ENCODE assay signal across 8 cellular contexts in the genomic region with DNA sequence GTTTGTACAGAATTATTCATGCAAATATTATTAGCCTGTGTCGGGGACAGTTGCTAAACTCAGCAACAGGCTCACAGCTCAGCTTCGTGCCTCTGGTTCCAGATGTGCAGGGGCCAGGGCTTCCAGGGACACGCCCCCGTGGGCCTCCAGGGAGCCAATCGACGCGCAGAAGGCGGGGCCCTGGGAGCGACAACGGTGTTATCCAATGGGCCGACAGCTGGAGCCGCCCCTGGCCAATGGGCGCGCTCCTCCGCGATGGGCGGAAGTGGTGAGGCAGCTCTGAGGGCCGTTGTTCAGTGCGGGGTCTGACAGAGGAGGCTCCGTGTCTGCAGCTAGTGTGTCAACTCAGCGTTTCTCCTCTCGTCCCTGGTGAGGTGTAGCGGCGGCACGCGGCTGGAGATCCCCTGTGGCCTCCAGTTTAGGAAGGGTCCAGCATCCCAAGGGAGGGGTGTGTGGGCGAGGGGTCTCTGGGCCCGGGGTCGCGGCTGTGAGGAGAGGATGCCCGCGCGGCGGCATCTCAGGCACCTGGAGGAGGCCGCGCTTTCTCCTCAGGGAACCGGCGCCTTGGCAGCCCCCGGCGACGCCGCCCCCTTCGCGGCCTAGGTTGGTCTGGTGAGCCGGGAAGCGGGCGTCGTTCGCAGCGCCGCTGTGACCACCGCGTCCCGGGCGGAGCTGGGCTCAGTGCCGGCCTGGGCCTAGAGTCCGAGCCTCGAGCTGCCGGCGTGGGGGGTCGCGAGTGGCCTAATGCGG. TPM values are rescaled to one million over a fixed set of nuclear protein-coding genes. Genes with fewer than 3 reads are reported as not detected.
DNase-seq lines count a peak whose midpoint lies in the region; ATAC-seq and TF ChIP-seq lines count a peak whose summit lies in the region.

A gene with protein sequence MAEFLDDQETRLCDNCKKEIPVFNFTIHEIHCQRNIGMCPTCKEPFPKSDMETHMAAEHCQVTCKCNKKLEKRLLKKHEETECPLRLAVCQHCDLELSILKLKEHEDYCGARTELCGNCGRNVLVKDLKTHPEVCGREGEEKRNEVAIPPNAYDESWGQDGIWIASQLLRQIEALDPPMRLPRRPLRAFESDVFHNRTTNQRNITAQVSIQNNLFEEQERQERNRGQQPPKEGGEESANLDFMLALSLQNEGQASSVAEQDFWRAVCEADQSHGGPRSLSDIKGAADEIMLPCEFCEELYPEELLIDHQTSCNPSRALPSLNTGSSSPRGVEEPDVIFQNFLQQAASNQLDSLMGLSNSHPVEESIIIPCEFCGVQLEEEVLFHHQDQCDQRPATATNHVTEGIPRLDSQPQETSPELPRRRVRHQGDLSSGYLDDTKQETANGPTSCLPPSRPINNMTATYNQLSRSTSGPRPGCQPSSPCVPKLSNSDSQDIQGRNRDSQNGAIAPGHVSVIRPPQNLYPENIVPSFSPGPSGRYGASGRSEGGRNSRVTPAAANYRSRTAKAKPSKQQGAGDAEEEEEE (plus strand): TSS at position 311 of the 750 bp plus-strand sequence. CDS start 4,963 bp downstream, outside the sequence.

- H3K4me2 ChIP-seq in DOHH2 (ENCODE audit: low read length) (peak within 1 kb of the TSS; percentile 91), GM23338 (peak within 1 kb of the TSS; percentile 99)

- H3K4me1 ChIP-seq in DOHH2 (ENCODE audit: control insufficient read depth, low read length) (peaks cover 34% of the 10 kb centered on the region), GM23338 (ENCODE audit: insufficient read depth) (peaks cover 24% of the 10 kb centered on the region)

- H3K4me3 ChIP-seq in DOHH2 (ENCODE audit: low read length), result peak within 1 kb of the TSS; percentile 79
- H3K4me3 ChIP-seq in GM23338, result peak within 1 kb of the TSS; percentile 85

- H3K36me3 Mint-ChIP-seq in GM23338 (ENCODE audit: low read depth) (no peaks in the 10 kb centered on the region; the same call in 2 of the 3 replicates), naive B cell (no peaks in the 10 kb centered on the region)
- H3K36me3 Mint-ChIP-seq in stimulated activated memory B cell treated with anti-CD40 and anti-IgM and Interleukin-4, amounts not matched to agents 10 μg/mL and 1 μg/mL and 100 μg/mL, for 72 hours, result peaks cover 8% of the 10 kb centered on the region

- peaks cover 10% of the 10 kb centered on the region for H3K27me3 Mint-ChIP-seq in GM23338 (ENCODE audit: insufficient read depth, low read depth, poor library complexity)
- H3K27me3 Mint-ChIP-seq in naive B cell, result peaks cover 4 to 6% (median 6%) of the 10 kb centered on the region in 3 donors
- no peaks in the 10 kb centered on the region for H3K27me3 Mint-ChIP-seq in stimulated activated memory B cell treated with anti-CD40 and anti-IgM and Interleukin-4, amounts not matched to agents 10 μg/mL and 1 μg/mL and 100 μg/mL, for 72 hours

- DNase-seq in GM23338 (ENCODE audit: low spot score), result peak; percentile 98
- peak; percentile 94 for DNase-seq in LHCN-M2 (ENCODE audit: low read depth)
- peak; percentile 99 for DNase-seq in RPMI8226
- DNase-seq in activated T-helper 1 cell treated with anti-CD3 and anti-CD28 coated beads, Interleukin-2, amount 50 U/mL, for 16 hours (ENCODE audit: low read depth in 1 of 2, low spot score in 1 of 2), result peak; percentile 95 to 98
- DNase-seq in fibroblast of gingiva (ENCODE audit: low read depth), result peak; percentile 97
- peak; percentile 98 for DNase-seq in naive B cell

- no peak for TF ChIP-seq CTCF in DOHH2 (IDR thresholded peaks at IDR 0.05; ENCODE audit: low read depth, low read length, poor library complexity, severe bottlenecking)
- TF ChIP-seq CTCF in GM23338 (conservative IDR thresholded peaks at IDR 0.05; ENCODE audit: low read depth in 2 of 2), result no peak

- H3K27me3 ChIP-seq in DOHH2 (ENCODE audit: control insufficient read depth, low read length) (peaks cover 7% of the 10 kb centered on the region; the same call in 1 of the 2 replicates), GM23338 (ENCODE audit: insufficient read depth) (no peaks in the 10 kb centered on the region)

- H2AFZ ChIP-seq in GM23338, result peak within 1 kb of the TSS; percentile 94

- H3F3A ChIP-seq in DOHH2 (ENCODE audit: control insufficient read depth, insufficient read depth), result peaks cover 11% of the 10 kb centered on the region
- 0 out of 2 replicates have a peak, but pooled peaks cover 3% of the 10 kb centered on the region for H3F3A ChIP-seq in GM23338 (replicated peaks; ENCODE audit: low read depth)

- peak within 1 kb of the TSS; percentile 87 for H3K4me3 Mint-ChIP-seq in GM23338
- H3K4me3 Mint-ChIP-seq in naive B cell, result peak within 1 kb of the TSS; percentile 75 to 98 (median 91)
- H3K4me3 Mint-ChIP-seq in stimulated activated memory B cell treated with anti-CD40 and anti-IgM and Interleukin-4, amounts not matched to agents 10 μg/mL and 1 μg/mL and 100 μg/mL, for 72 hours, result peak within 1 kb of the TSS; percentile 80

- H3K4me1 Mint-ChIP-seq in GM23338 (peaks cover 23% of the 10 kb centered on the region), naive B cell (peaks cover 17 to 41% (median 28%) of the 10 kb centered on the region in 3 donors)
- peaks cover 26% of the 10 kb centered on the region for H3K4me1 Mint-ChIP-seq in stimulated activated memory B cell treated with anti-CD40 and anti-IgM and Interleukin-4, amounts not matched to agents 10 μg/mL and 1 μg/mL and 100 μg/mL, for 72 hours

- no peaks in the 10 kb centered on the region for H3K9me2 ChIP-seq in DOHH2 (replicated peaks; ENCODE audit: control insufficient read depth, low read length)
- H3K9me2 ChIP-seq in GM23338 (ENCODE audit: insufficient read depth), result no peaks in the 10 kb centered on the region

- peak; percentile 99 for ATAC-seq in GM23338
- peak; percentile 98 to 99 for ATAC-seq in naive B cell (ENCODE audit: low read depth in 2 of 2)
- ATAC-seq in stimulated activated memory B cell treated with anti-CD40 and anti-IgM and Interleukin-4, amounts not matched to agents 10 μg/mL and 1 μg/mL and 100 μg/mL, for 72 hours, result peak; percentile 100

- peaks cover 3% of the 10 kb centered on the region; the same call in 1 of the 2 replicates for H4K20me1 ChIP-seq in DOHH2 (ENCODE audit: control insufficient read depth, insufficient read depth, low read depth, low read length)
- peaks cover 4% of the 10 kb centered on the region; the same call in 1 of the 2 replicates for H4K20me1 ChIP-seq in GM23338 (replicated peaks; ENCODE audit: insufficient read depth)

- H3K79me2 ChIP-seq in DOHH2 (ENCODE audit: control insufficient read depth, low read length) (peaks cover 27% of the 10 kb centered on the region), GM23338 (replicated peaks; ENCODE audit: insufficient read depth) (peaks cover 14% of the 10 kb centered on the region)

- H3K27ac Mint-ChIP-seq in GM23338 (no peak within 1 kb of the TSS), naive B cell (peak within 1 kb of the TSS; percentile 49 to 97 (median 78))
- H3K27ac Mint-ChIP-seq in stimulated activated memory B cell treated with anti-CD40 and anti-IgM and Interleukin-4, amounts not matched to agents 10 μg/mL and 1 μg/mL and 100 μg/mL, for 72 hours, result peak within 1 kb of the TSS; percentile 88

- H3K9me3 ChIP-seq in DOHH2 (ENCODE audit: control insufficient read depth, insufficient read depth, low read length), result no peaks in the 10 kb centered on the region

- H3K27ac ChIP-seq in DOHH2 (ENCODE audit: low read depth, low read length) (peak within 1 kb of the TSS; percentile 34), GM23338 (ENCODE audit: low read depth) (no peak within 1 kb of the TSS)

- H3K9me3 Mint-ChIP-seq in GM23338, result no peaks in the 10 kb centered on the region
- H3K9me3 Mint-ChIP-seq in naive B cell, result no peaks in the 10 kb centered on the region
- no peaks in the 10 kb centered on the region for H3K9me3 Mint-ChIP-seq in stimulated activated memory B cell treated with anti-CD40 and anti-IgM and Interleukin-4, amounts not matched to agents 10 μg/mL and 1 μg/mL and 100 μg/mL, for 72 hours

- H3K36me3 ChIP-seq in DOHH2 (ENCODE audit: control insufficient read depth, low read length) (no peaks in the 10 kb centered on the region), GM23338 (ENCODE audit: insufficient read depth) (no peaks in the 10 kb centered on the region)

RNA-seq across cellular contexts. Expression of the gene that starts here (rescaled TPM):
- total RNA-seq in GM23338 (2014; rRNA removed; shearing (Covaris generic)), result 30.4 and 35.6 TPM in 2 replicates
- 17.4 and 17.8 TPM in 2 replicates for polyA plus RNA-seq in GM23338 (2016; fragmentation: Nextera tagmentation; extraction: Ambion mirVana)
- total RNA-seq in LHCN-M2 (2014; rRNA removed), result 22.9 and 29.0 TPM in 2 replicates
- 21.8 TPM for polyA plus RNA-seq in LHCN-M2 (2012)
- polyA plus RNA-seq in naive B cell (ENCODE audit: low read depth in 6 of 6), result 10 to 100 TPM; 55.6 to 83.2 (median 80.2) TPM
